In the genomic region with DNA sequence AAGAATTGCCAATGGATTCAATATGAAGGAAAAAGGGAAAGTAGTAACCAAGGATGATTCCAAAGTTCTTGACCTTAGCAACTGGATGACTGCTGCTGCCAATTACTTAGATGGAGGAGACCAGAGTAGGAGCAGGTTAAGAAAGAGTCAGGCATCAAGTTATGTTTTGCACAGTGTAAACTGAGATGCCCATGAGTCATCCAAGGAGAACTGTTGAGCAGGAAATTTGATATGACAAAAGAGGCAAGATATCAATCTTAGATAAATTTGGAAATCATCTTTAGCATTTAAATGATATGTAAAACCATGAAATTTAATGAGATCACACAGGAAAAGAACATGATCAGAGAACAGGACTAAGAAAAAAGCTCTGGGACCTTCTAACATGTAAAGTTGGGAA, we compare ENCODE assay signal across 26 cellular contexts.
A peak's percentile ranks its signal among the peaks of the same experiment; 100 is the strongest.
DNase-seq lines count a peak whose midpoint lies in the region; ATAC-seq, FAIRE-seq and TF ChIP-seq lines count a peak whose summit lies in the region.
"Had no signal": no experiment of that assay in that cellular context is flagged by ENCODE, and none has a peak within 500 bp of the region (broad histone marks: within the 10 kb centered on the region; RNA-seq: fewer than 3 reads in every experiment).

No MANE protein-coding gene starts in this region.

- H3K9me2 ChIP-seq in PC-9 (ENCODE audit: insufficient read depth) = no peaks in the 10 kb centered on the region; the same call in 1 of the 2 replicates

- TF ChIP-seq CTCF in A673 (conservative IDR thresholded peaks at IDR 0.05; ENCODE audit: low read depth, low read length) (no peak), PC-9 (conservative IDR thresholded peaks at IDR 0.05) (no peak)

- H3K9ac ChIP-seq in adipocyte (ENCODE audit: low read length) = no peak overlapping the region

- DNase-seq in A673 (ENCODE audit: low spot score) (peak; percentile 2), HTR-8/SVneo (ENCODE audit: insufficient read length, low spot score) (peak; percentile 1), adipocyte (ENCODE audit: low read depth) (peak; percentile 43), fibroblast of gingiva (ENCODE audit: low read depth) (peak; percentile 29), PC-9 (no peak), SKM-1 treated with dmso at 0.1 percent for 144 hours (lab: John Stamatoyannopoulos, UW; ENCODE audit: unreplicated experiment) (no peak), NCI-H69 (lab: John Stamatoyannopoulos, UW) (no peak)
- DNase-seq: activated CD4-positive, alpha-beta T cell treated with anti-CD3 and anti-CD28 coated beads for 36 hours; activated gamma-delta T cell treated with Interleukin-2 at 50 U/mL for 16 hours; activated T-cell treated with anti-CD3 and anti-CD28 coated beads, Interleukin-2, amount 50 U/mL, for 24 hours; BE2C; DMS79 treated with DMSO at 0.1 percent for 48 hours; left lung; naive B cell; NCI-H1092 treated with DMSO at 0.1 percent for 48 hours; NCI-H2029; NCI-H446 treated with DMSO at 0.1 percent for 48 hours; small intestine; stimulated activated CD4-positive, alpha-beta T cell treated with anti-CD3 and anti-CD28 coated beads, Interleukin-1b, Interleukin-23, amount 100 ng/mL, for 48 hours; upper lobe of left lung had no signal

- CTCF ChIA-PET in A673 (lab: Charles Lee) = no interaction called here
- CTCF ChIA-PET in PC-9 (lab: Charles Lee) = no interaction called here

- BruUV-seq in A673 (replicated peaks; lab: Mats Ljungman, UMichigan) = no TSS peak
- no TSS peak for BruUV-seq in PC-9 (replicated peaks; lab: Mats Ljungman, UMichigan)

- H3K4me1 ChIP-seq in A673 (ENCODE audit: insufficient read depth, low read length, poor library complexity, severe bottlenecking) (no peaks in the 10 kb centered on the region), adipocyte (ENCODE audit: control insufficient read depth, insufficient read depth, low read length) (no peaks in the 10 kb centered on the region), PC-9 (replicated peaks; ENCODE audit: insufficient read depth) (peaks cover 5% of the 10 kb centered on the region; the same call in 1 of the 2 replicates)
- H3K4me1 ChIP-seq: BE2C, foreskin keratinocyte, left lung, upper lobe of left lung had no signal

- H3K4me3 ChIP-seq in A673 (ENCODE audit: low read depth, low read length, poor library complexity, severe bottlenecking) = no peak overlapping the region
- no peak overlapping the region for H3K4me3 ChIP-seq in adipocyte (ENCODE audit: low read length)
- no peak overlapping the region for H3K4me3 ChIP-seq in PC-9
- H3K4me3 ChIP-seq: left lung, SJCRH30, upper lobe of left lung had no signal

- H4K20me1 ChIP-seq in PC-9 (ENCODE audit: insufficient read depth) = no peaks in the 10 kb centered on the region

- H3K79me2 ChIP-seq in PC-9 (ENCODE audit: low read depth) = no peaks in the 10 kb centered on the region

- H3K27ac ChIP-seq in A673 (ENCODE audit: low read depth, low read length, poor library complexity, severe bottlenecking) (no peak overlapping the region), PC-9 (no peak overlapping the region)
- H3K27ac ChIP-seq: foreskin keratinocyte, left lung, SJCRH30, upper lobe of left lung had no signal

- intact Hi-C loops in A673 (cut with micrococcal nuclease; ENCODE audit: unreplicated experiment) = no loop called here
- intact Hi-C loops in PC-9 (cut with micrococcal nuclease; ENCODE audit: unreplicated experiment) = no loop called here

- no peak overlapping the region for H2AFZ ChIP-seq in PC-9

- H3K4me2 ChIP-seq in PC-9 = no peak overlapping the region

- no peak for ATAC-seq in GM19324 (IDR thresholded peaks at IDR 0.05; ENCODE audit: low FRiP score, unreplicated experiment)
- ATAC-seq: activated CD4-positive, alpha-beta T cell treated with anti-CD3 and anti-CD28 coated beads for 36 hours; foreskin keratinocyte; HepG2; left lung; Panc1 had no signal

- no peaks in the 10 kb centered on the region; the same call in 1 of the 2 replicates for H3F3A ChIP-seq in PC-9 (ENCODE audit: insufficient read depth, low read depth)

- no peaks in the 10 kb centered on the region for H3K9me3 ChIP-seq in A673 (ENCODE audit: low read depth, low read length, poor library complexity, severe bottlenecking)
- peaks cover 12% of the 10 kb centered on the region for H3K9me3 ChIP-seq in adipocyte (ENCODE audit: control insufficient read depth, low read length)
- no peaks in the 10 kb centered on the region for H3K9me3 ChIP-seq in PC-9 (ENCODE audit: insufficient read depth, low read depth)
- H3K9me3 ChIP-seq: BE2C, left lung, SJCRH30, upper lobe of left lung had no signal

- FAIRE-seq in HTR-8/SVneo (lab: Jason Lieb, UNC) = no peak
- FAIRE-seq: GM12891, HepG2, small intestine had no signal

- H3K27me3 ChIP-seq in A673 (replicated peaks; ENCODE audit: insufficient read depth, low read depth, low read length, poor library complexity) = no peaks in the 10 kb centered on the region
- no peaks in the 10 kb centered on the region for H3K27me3 ChIP-seq in adipocyte (replicated peaks; ENCODE audit: control insufficient read depth, insufficient read depth, low read length)
- H3K27me3 ChIP-seq in PC-9 (ENCODE audit: insufficient read depth, low read depth) = no peaks in the 10 kb centered on the region
- H3K27me3 ChIP-seq: BE2C, foreskin keratinocyte, left lung, SJCRH30, upper lobe of left lung had no signal

- H3K36me3 ChIP-seq in A673 (ENCODE audit: insufficient read depth, low read length, poor library complexity, severe bottlenecking) (no peaks in the 10 kb centered on the region), adipocyte (ENCODE audit: control insufficient read depth, insufficient read depth, low read length, severe bottlenecking) (no peaks in the 10 kb centered on the region), PC-9 (ENCODE audit: low read depth) (no peaks in the 10 kb centered on the region)
- H3K36me3 ChIP-seq: BE2C, left lung, SJCRH30, upper lobe of left lung had no signal

- POLR2A ChIA-PET in A673 (lab: Charles Lee; ENCODE audit: low non-redundant PET) = no interaction called here
- POLR2A ChIA-PET in PC-9 (lab: Charles Lee; ENCODE audit: unreplicated experiment) = no interaction called here

Comparison
In these comparisons a context has a peak if more than half of its experiments do, and no peak if none do; other contexts are left out.
1. DNase-seq: peak in A673 (single experiment), HTR-8/SVneo (single experiment), adipocyte (single experiment) and fibroblast of gingiva (single experiment); none in PC-9 (0 of 2), SKM-1 treated with dmso at 0.1 percent for 144 hours (single experiment) and NCI-H69 (single experiment).